In the genomic region with DNA sequence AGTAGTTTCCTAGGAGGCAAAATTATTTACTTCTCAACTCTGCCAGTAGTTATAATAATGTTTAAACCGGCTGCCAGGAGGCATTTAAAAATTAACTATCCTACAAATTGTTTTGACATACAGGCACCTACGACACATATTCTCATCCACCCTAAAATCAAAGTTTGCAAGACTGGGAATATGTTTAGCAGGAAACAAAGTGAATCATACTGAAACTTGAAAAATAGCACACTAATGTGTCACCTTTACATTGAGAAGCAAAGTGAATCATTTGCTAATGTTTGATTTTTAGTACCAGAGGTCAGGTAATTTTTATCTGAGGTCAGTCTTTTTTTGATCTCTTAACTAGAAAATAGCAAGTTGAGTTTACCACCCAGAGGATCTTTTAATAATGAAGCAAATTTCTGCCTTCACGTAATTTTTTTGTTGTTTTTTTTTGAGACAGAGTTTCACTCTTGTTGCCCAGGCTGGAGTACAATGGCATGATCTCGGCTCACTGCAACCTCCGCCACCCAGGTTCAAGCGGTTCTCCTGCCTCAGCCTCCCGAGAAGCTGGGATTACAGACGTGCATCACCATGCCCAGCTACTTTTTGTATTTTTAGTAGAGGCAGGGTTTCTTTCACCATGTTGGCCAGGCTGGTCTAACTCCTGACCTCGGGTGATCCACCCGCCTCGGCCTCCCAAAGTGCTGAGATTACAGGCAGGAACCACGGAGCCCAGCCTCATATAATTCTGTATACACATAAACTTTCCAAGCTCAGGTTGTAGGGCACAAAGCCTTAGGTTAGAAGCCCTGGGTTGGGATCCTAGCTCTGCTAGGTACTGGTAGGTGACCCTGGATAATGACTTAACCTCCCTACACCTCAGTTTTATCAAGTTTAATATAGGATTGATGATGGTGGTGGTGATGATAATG, we compare ENCODE assay signal across 1 cellular context.
TF ChIP-seq lines count a peak whose summit lies in the region.

No MANE protein-coding gene starts in this region.

TF ChIP-seq in HCT116, 20 proteins besides CTCF, POLR2A, EP300 and RAD21 (continued from another document):
- TF ChIP-seq, protein P1, sequence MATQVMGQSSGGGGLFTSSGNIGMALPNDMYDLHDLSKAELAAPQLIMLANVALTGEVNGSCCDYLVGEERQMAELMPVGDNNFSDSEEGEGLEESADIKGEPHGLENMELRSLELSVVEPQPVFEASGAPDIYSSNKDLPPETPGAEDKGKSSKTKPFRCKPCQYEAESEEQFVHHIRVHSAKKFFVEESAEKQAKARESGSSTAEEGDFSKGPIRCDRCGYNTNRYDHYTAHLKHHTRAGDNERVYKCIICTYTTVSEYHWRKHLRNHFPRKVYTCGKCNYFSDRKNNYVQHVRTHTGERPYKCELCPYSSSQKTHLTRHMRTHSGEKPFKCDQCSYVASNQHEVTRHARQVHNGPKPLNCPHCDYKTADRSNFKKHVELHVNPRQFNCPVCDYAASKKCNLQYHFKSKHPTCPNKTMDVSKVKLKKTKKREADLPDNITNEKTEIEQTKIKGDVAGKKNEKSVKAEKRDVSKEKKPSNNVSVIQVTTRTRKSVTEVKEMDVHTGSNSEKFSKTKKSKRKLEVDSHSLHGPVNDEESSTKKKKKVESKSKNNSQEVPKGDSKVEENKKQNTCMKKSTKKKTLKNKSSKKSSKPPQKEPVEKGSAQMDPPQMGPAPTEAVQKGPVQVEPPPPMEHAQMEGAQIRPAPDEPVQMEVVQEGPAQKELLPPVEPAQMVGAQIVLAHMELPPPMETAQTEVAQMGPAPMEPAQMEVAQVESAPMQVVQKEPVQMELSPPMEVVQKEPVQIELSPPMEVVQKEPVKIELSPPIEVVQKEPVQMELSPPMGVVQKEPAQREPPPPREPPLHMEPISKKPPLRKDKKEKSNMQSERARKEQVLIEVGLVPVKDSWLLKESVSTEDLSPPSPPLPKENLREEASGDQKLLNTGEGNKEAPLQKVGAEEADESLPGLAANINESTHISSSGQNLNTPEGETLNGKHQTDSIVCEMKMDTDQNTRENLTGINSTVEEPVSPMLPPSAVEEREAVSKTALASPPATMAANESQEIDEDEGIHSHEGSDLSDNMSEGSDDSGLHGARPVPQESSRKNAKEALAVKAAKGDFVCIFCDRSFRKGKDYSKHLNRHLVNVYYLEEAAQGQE (IDR thresholded peaks at IDR 0.05; ENCODE audit: low read depth): no peak
- TF ChIP-seq CBX3 (IDR thresholded peaks at IDR 0.05; ENCODE audit: low read depth) (no peak), TCF7L2 (IDR thresholded peaks at IDR 0.05; ENCODE audit: borderline replicate concordance, extremely low read depth, insufficient read depth, insufficient read length) (no peak), POLR2AphosphoS5 (IDR thresholded peaks at IDR 0.05; ENCODE audit: low read depth, low read length) (no peak), EZH2 (IDR thresholded peaks at IDR 0.05) (no peak)
